12 cellular contexts compared by ENCODE assay signal in the genomic region with DNA sequence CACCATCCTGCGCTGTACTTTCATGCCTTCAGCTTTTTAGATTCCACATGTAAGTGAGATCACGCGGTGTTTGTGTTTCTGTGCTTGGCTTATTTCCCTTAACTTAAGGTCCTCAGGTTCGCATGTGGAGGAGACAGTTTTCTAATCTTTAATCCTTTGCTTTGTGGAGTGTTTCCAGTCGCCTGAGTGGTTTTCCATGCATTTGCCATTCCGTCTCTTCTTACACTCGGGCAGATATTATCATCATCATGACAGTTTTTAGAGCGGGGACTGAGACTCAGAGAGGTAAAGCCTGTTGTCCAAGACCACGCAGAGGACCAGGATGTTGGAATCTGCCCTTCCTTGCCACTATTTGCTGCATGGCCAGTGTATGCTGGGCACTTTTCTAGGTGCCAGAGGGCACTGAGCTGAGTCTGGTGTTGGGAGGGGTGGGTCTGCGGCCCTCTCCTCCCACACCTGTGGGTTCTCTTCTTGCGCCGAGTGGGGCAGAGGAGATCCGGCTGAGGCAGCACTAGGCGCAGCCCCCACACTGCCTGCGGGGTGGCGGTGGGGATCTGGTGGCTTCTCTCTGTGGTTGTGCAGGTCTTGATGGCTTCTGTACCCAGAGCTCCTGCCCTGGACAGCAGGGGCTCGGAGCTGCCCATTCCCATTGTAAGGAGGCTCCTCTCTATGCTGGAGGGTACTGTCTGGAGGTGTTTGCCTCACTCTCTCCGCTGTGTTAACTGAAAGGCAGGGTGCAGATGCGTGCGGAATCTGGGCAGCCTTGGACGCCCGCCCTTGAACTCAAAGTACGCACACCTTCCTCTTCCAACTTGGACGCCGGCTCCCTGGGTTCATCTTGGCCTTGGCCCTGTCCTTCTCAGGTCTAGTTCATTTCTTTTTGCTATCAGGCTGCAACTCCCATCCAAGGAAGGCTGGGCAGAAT.
"Had no signal": no experiment of that assay in that cellular context is flagged by ENCODE, and none has a peak within 500 bp of the region (broad histone marks: within the 10 kb centered on the region; RNA-seq: fewer than 3 reads in every experiment).

No MANE protein-coding gene starts in this region.

- DNase-seq: activated B cell treated with CpG ODN at 0.5 μM for 24 hours; activated CD4-positive, alpha-beta T cell treated with anti-CD3 and anti-CD28 coated beads, Interleukin-2, amount 10 ng/mL, durations not matched to agents 7 days and 5 days; activated gamma-delta T cell treated with Interleukin-2 at 50 U/mL for 16 hours; activated naive CD8-positive, alpha-beta T cell treated with anti-CD3 and anti-CD28 coated beads for 36 hours; activated T-cell treated with anti-CD3 and anti-CD28 coated beads, Interleukin-2, amount 50 U/mL, for 48 hours; endodermal cell; hypothalamus; naive thymus-derived CD8-positive, alpha-beta T cell; stimulated activated CD4-positive, alpha-beta T cell treated with anti-CD3 and anti-CD28 coated beads, Interleukin-4, amount 100 ng/mL, for 4 hours; T-helper 2 cell; transverse colon had no signal

- ATAC-seq: naive thymus-derived CD8-positive, alpha-beta T cell had no signal

- H3K36me3 Mint-ChIP-seq: activated naive CD8-positive, alpha-beta T cell treated with anti-CD3 and anti-CD28 coated beads for 36 hours; naive thymus-derived CD8-positive, alpha-beta T cell had no signal

- H3K27me3 ChIP-seq: breast epithelium, transverse colon had no signal

- H3K9me3 ChIP-seq: breast epithelium, transverse colon had no signal

- H3K4me3 Mint-ChIP-seq: activated B cell treated with CpG ODN at 0.5 μM for 24 hours; activated CD4-positive, alpha-beta T cell treated with anti-CD3 and anti-CD28 coated beads, Interleukin-2, amount 10 ng/mL, durations not matched to agents 7 days and 5 days; activated naive CD8-positive, alpha-beta T cell treated with anti-CD3 and anti-CD28 coated beads for 36 hours; endodermal cell; naive thymus-derived CD8-positive, alpha-beta T cell had no signal

- H3K27ac Mint-ChIP-seq: activated B cell treated with CpG ODN at 0.5 μM for 24 hours; activated CD4-positive, alpha-beta T cell treated with anti-CD3 and anti-CD28 coated beads, Interleukin-2, amount 10 ng/mL, durations not matched to agents 7 days and 5 days; activated naive CD8-positive, alpha-beta T cell treated with anti-CD3 and anti-CD28 coated beads for 36 hours; endodermal cell; naive thymus-derived CD8-positive, alpha-beta T cell had no signal

- H3K27ac ChIP-seq: breast epithelium, transverse colon had no signal

- H3K9me3 Mint-ChIP-seq: activated B cell treated with CpG ODN at 0.5 μM for 24 hours; activated CD4-positive, alpha-beta T cell treated with anti-CD3 and anti-CD28 coated beads, Interleukin-2, amount 10 ng/mL, durations not matched to agents 7 days and 5 days; activated naive CD8-positive, alpha-beta T cell treated with anti-CD3 and anti-CD28 coated beads for 36 hours; endodermal cell; naive thymus-derived CD8-positive, alpha-beta T cell had no signal

- H3K27me3 Mint-ChIP-seq: activated B cell treated with CpG ODN at 0.5 μM for 24 hours had no signal

- H3K36me3 ChIP-seq: breast epithelium, transverse colon had no signal

- H3K4me3 ChIP-seq: breast epithelium, transverse colon had no signal

- H3K4me1 ChIP-seq: breast epithelium, transverse colon had no signal

- H3K4me1 Mint-ChIP-seq: activated B cell treated with CpG ODN at 0.5 μM for 24 hours; activated CD4-positive, alpha-beta T cell treated with anti-CD3 and anti-CD28 coated beads, Interleukin-2, amount 10 ng/mL, durations not matched to agents 7 days and 5 days had no signal
